9 cellular contexts compared by ENCODE assay signal in the genomic region with DNA sequence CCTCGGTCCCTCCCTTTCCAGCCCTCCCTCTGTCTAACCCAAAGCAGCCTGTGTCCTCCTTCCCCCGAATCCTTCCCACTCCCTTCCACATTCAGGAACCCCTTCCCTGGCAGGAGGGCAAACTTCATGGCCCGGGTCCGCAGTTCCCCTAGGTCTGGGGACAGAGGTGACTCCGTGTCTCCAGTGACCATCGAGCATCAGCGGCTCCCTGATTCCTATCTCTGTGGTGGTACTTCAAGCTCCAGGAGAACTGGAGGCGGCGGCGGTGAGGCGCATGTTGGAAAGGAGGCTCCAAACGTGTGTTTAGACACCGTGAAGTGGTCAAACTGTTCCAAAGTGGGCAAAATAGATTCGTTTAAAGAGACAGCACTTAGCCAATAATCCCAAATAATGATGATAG.
"Had no signal": no experiment of that assay in that cellular context is flagged by ENCODE, and none has a peak within 500 bp of the region (broad histone marks: within the 10 kb centered on the region; RNA-seq: fewer than 3 reads in every experiment).

No MANE protein-coding gene starts in this region.

- H3K9me3 ChIP-seq: HAP-1 had no signal

- H3K36me3 ChIP-seq: HAP-1 had no signal

- H3K27ac ChIP-seq: GM23248 had no signal

- H3K4me1 Mint-ChIP-seq: GM23338 had no signal

- ATAC-seq: GM23338, HCT116 had no signal

- H3K4me3 ChIP-seq: GM23248, GM23338, HAP-1 had no signal

- H2AFZ ChIP-seq: GM23248, GM23338 had no signal

- H3K4me1 ChIP-seq: HAP-1 had no signal

- H3K4me2 ChIP-seq: GM23338 had no signal

- H3K4me3 Mint-ChIP-seq: GM23338, H9, HFFc6 had no signal

- H3K27ac Mint-ChIP-seq: GM23338, H9, HFFc6 had no signal

- H3K9ac ChIP-seq: GM23248 had no signal

- DNase-seq: GM23248, GOT3, H7, H9, HCEC 1CT, HFFc6 had no signal
